8 cellular contexts compared by ENCODE assay signal in genomic region chr2:200306719-200306968, GRCh38. TPM values are rescaled to one million over a fixed set of nuclear protein-coding genes. Genes with fewer than 3 reads are reported as not detected.
DNase-seq lines count a peak whose midpoint lies in the region; ATAC-seq, FAIRE-seq and TF ChIP-seq lines count a peak whose summit lies in the region.

No MANE protein-coding gene starts in this region.

- H3K4me3 ChIP-seq in AG09309 (ENCODE audit: control insufficient read depth, low read depth, low read length), result peak overlapping the region; percentile 75
- peak overlapping the region; percentile 74 for H3K4me3 ChIP-seq in bronchial epithelial cell (ENCODE audit: low read depth, low read length)

- H3K4me1 Mint-ChIP-seq in naive B cell, result peaks cover 5 to 11% (median 10%) of the 10 kb centered on the region in 3 donors

- no peak overlapping the region for H3K27ac Mint-ChIP-seq in naive B cell

- H3K36me3 ChIP-seq in bronchial epithelial cell (ENCODE audit: control insufficient read depth, insufficient read depth, low read length), result no peaks in the 10 kb centered on the region

- peaks cover 0 to 15% of the 10 kb centered on the region in 2 donors for H3K36me3 Mint-ChIP-seq in naive B cell

- no peak for FAIRE-seq in bronchial epithelial cell (lab: Jason Lieb, UNC)

- TF ChIP-seq CTCF in AG09309 (IDR thresholded peaks at IDR 0.05; ENCODE audit: control insufficient read depth, insufficient read depth, low read depth, low read length, missing control alignments), result no peak
- no peak for TF ChIP-seq CTCF in bronchial epithelial cell (IDR thresholded peaks at IDR 0.05; ENCODE audit: insufficient read depth, low read length, severe bottlenecking)

- H3K27me3 Mint-ChIP-seq in naive B cell, result peaks cover 29 to 44% (median 32%) of the 10 kb centered on the region in 3 donors

- ATAC-seq in GM19324 (IDR thresholded peaks at IDR 0.05; ENCODE audit: low FRiP score, unreplicated experiment) (peak; percentile 63), HG03139 (IDR thresholded peaks at IDR 0.05; ENCODE audit: unreplicated experiment) (peak; percentile 47), naive B cell (ENCODE audit: low read depth in 2 of 2) (peak; percentile 44 to 46)

- DNase-seq in AG09309 (ENCODE audit: low read depth) (no peak), bronchial epithelial cell (ENCODE audit: low read depth) (no peak), naive B cell (no peak), NCI-H774 (lab: John Stamatoyannopoulos, UW) (no peak)
- DNase-seq in stimulated activated CD4-positive, alpha-beta T cell treated with anti-CD3 and anti-CD28 coated beads, Interleukin-4, amount 100 ng/mL, for 24 hours, result no peak
- DNase-seq in stimulated activated CD4-positive, alpha-beta T cell treated with anti-CD3 and anti-CD28 coated beads, Interleukin-12 subunit alpha, Interleukin-12 subunit beta, amount 100 ng/mL, for 4 hours, result no peak

- peak overlapping the region in 3 of 8 donors; percentile 85 to 92 (median 89) for H3K4me3 Mint-ChIP-seq in naive B cell

- H3K27me3 ChIP-seq in bronchial epithelial cell (ENCODE audit: control insufficient read depth, insufficient read depth, low read length), result no peaks in the 10 kb centered on the region

- H3K9me3 Mint-ChIP-seq in naive B cell, result no peaks in the 10 kb centered on the region

RNA-seq across cellular contexts. Expression of gene SPATS2L, which starts 0.2 kb away (rescaled TPM):
- total RNA-seq in bronchial epithelial cell, result 37.6 and 56.3 TPM in 2 replicates
- 1 to 10 TPM in 2 of 6 donors, under 1 TPM in 1, not detected in 3; 0.33 to 2.8 (median 1.2) TPM for polyA plus RNA-seq in naive B cell (ENCODE audit: low read depth in 6 of 6)
